Comparison of ENCODE assay signal across 14 cellular contexts in the genomic region with DNA sequence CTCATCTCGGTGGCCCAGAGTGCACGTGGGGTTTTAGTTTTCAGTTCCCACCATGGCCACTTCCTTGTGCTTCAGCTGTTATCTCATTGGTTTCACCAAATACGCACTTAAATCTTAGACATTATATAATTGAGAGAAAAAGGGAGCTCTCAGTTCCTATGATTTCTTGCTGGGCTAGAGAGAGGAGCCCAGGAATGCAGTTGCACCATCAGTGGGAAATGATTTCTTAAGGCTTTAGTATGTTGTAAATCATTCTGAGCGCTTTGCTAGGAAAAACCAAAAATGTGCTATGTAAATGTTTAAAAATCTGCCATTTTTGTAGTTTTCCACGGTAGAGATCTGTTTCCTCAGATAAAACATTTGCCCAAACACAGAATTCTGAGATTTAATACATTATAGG. TPM values are rescaled to one million over a fixed set of nuclear protein-coding genes. Genes with fewer than 3 reads are reported as not detected.
DNase-seq lines count a peak whose midpoint lies in the region; ATAC-seq and TF ChIP-seq lines count a peak whose summit lies in the region.
"Had no signal": no experiment of that assay in that cellular context is flagged by ENCODE, and none has a peak within 500 bp of the region (broad histone marks: within the 10 kb centered on the region; RNA-seq: fewer than 3 reads in every experiment).

No MANE protein-coding gene starts in this region.

- peaks cover 76% of the 10 kb centered on the region for H3K4me1 ChIP-seq in CD8-positive, alpha-beta T cell (ENCODE audit: insufficient read depth, low read length)
- peaks cover 19% of the 10 kb centered on the region for H3K4me1 ChIP-seq in lower lobe of right lung
- H3K4me1 ChIP-seq: testis had no signal

- peaks cover 99% of the 10 kb centered on the region for H3K36me3 Mint-ChIP-seq in CD8-positive, alpha-beta T cell
- H3K36me3 Mint-ChIP-seq in activated naive CD8-positive, alpha-beta T cell = peaks cover 16% of the 10 kb centered on the region

- H3K9me3 Mint-ChIP-seq in CD8-positive, alpha-beta T cell = no peaks in the 10 kb centered on the region
- no peaks in the 10 kb centered on the region for H3K9me3 Mint-ChIP-seq in activated naive CD8-positive, alpha-beta T cell (ENCODE audit: low read depth)
- H3K9me3 Mint-ChIP-seq: IgD-negative memory B cell had no signal

- no peak for ATAC-seq in CD8-positive, alpha-beta T cell
- peak; percentile 9 to 33 for ATAC-seq in lower lobe of right lung
- no peak for ATAC-seq in GM21786 (IDR thresholded peaks at IDR 0.05; ENCODE audit: unreplicated experiment)
- no peak for ATAC-seq in GM18867 (IDR thresholded peaks at IDR 0.05; ENCODE audit: unreplicated experiment)

- H3K27ac ChIP-seq in CD8-positive, alpha-beta T cell (ENCODE audit: low read depth, low read length) = peak overlapping the region; percentile 8
- peak overlapping the region; percentile 53 for H3K27ac ChIP-seq in lower lobe of right lung
- H3K27ac ChIP-seq: testis had no signal

- H3K4me3 Mint-ChIP-seq in CD8-positive, alpha-beta T cell = no peak overlapping the region
- H3K4me3 Mint-ChIP-seq in activated naive CD8-positive, alpha-beta T cell = peak overlapping the region; percentile 44
- H3K4me3 Mint-ChIP-seq: IgD-negative memory B cell had no signal

- intact Hi-C loops in CD8-positive, alpha-beta T cell (cut with DNase I, micrococcal nuclease) = no loop called here
- intact Hi-C loops in lower lobe of right lung (cut with DNase I) = no loop called here

- H3K36me3 ChIP-seq in CD8-positive, alpha-beta T cell (ENCODE audit: insufficient read depth, low read length) = peaks cover 64% of the 10 kb centered on the region
- peaks cover 88% of the 10 kb centered on the region for H3K36me3 ChIP-seq in lower lobe of right lung

- peaks cover 92% of the 10 kb centered on the region for H3K4me1 Mint-ChIP-seq in CD8-positive, alpha-beta T cell (ENCODE audit: low read depth)
- H3K4me1 Mint-ChIP-seq in activated naive CD8-positive, alpha-beta T cell (ENCODE audit: low read depth) = peaks cover 91% of the 10 kb centered on the region

- DNase-seq in AG08396 (ENCODE audit: low spot score) = peak; percentile 35
- DNase-seq in CD8-positive, alpha-beta T cell = no peak
- no peak for DNase-seq in lower lobe of right lung
- no peak for DNase-seq in C1 segment of cervical spinal cord (lab: John Stamatoyannopoulos, UW)
- DNase-seq in DMS53 (lab: John Stamatoyannopoulos, UW) = no peak
- DNase-seq: Calu3, kidney glomerular epithelial cell, NCI-H1417 treated with DMSO at 0.1 percent for 48 hours, NCI-H524 treated with DMSO at 0.1 percent for 48 hours, testis had no signal

- no peaks in the 10 kb centered on the region for H3K27me3 ChIP-seq in CD8-positive, alpha-beta T cell (ENCODE audit: insufficient read depth, low read length)
- no peaks in the 10 kb centered on the region for H3K27me3 ChIP-seq in lower lobe of right lung (ENCODE audit: low read depth)
- H3K27me3 ChIP-seq: testis had no signal

- H3K27ac Mint-ChIP-seq in CD8-positive, alpha-beta T cell = peak overlapping the region; percentile 95
- H3K27ac Mint-ChIP-seq in activated naive CD8-positive, alpha-beta T cell = peak overlapping the region; percentile 99

- no peak overlapping the region for H3K4me3 ChIP-seq in CD8-positive, alpha-beta T cell (ENCODE audit: low read depth, low read length)
- H3K4me3 ChIP-seq in lower lobe of right lung = no peak overlapping the region
- H3K4me3 ChIP-seq: testis had no signal

- no peaks in the 10 kb centered on the region for H3K27me3 Mint-ChIP-seq in CD8-positive, alpha-beta T cell (ENCODE audit: low read depth)
- H3K27me3 Mint-ChIP-seq in activated naive CD8-positive, alpha-beta T cell = no peaks in the 10 kb centered on the region
- H3K27me3 Mint-ChIP-seq: IgD-negative memory B cell had no signal

- POLR2A ChIA-PET in CD8-positive, alpha-beta T cell (lab: Charles Lee) = interaction anchor here (1.3 to 9.2 kb wide), 6 partner anchors 14 to 53 kb away, joined by 3 to 128 read pairs (median 14); a partner anchor contains a TSS

- TF ChIP-seq CTCF in CD8-positive, alpha-beta T cell (IDR thresholded peaks at IDR 0.05) = no peak
- TF ChIP-seq CTCF in lower lobe of right lung (IDR thresholded peaks at IDR 0.05) = no peak

- H3K9me3 ChIP-seq in CD8-positive, alpha-beta T cell (ENCODE audit: low read length) = no peaks in the 10 kb centered on the region
- no peaks in the 10 kb centered on the region for H3K9me3 ChIP-seq in lower lobe of right lung
- H3K9me3 ChIP-seq: testis had no signal

- CTCF ChIA-PET in CD8-positive, alpha-beta T cell (lab: Charles Lee) = interaction anchor here (0.6 to 14.8 kb wide), 8 partner anchors 14 to 233 kb away, joined by 4 to 388 read pairs (median 32); a partner anchor contains a TSS

RNA-seq across cellular contexts. Expression of a gene that starts 53.2 kb away (rescaled TPM):
- total RNA-seq in CD8-positive, alpha-beta T cell = 100 to 1,000 TPM; 156 TPM
- 13.1 TPM for total RNA-seq in lower lobe of right lung

RNA-seq across cellular contexts. Expression of a gene that starts 53.5 kb away (rescaled TPM):
- total RNA-seq in CD8-positive, alpha-beta T cell = 10 to 100 TPM in 1 of 2 experiments, 1 to 10 TPM in 1; 9.7 to 13.9 TPM
- 29.0 TPM for total RNA-seq in lower lobe of right lung

Comparison
In these comparisons a context has a peak if more than half of its experiments do, and no peak if none do; other contexts are left out.
1. ATAC-seq: peak in lower lobe of right lung (2 of 2); none in CD8-positive, alpha-beta T cell (single experiment), GM21786 (single experiment) and GM18867 (single experiment).
2. RNA of a gene that starts 53.2 kb away (total RNA-seq): 156 TPM in CD8-positive, alpha-beta T cell; 13.1 TPM in lower lobe of right lung (single experiment); every median in the first group is over 10 times any median in the second.